Comparison of ENCODE assay signal across 8 cellular contexts in the genomic region with DNA sequence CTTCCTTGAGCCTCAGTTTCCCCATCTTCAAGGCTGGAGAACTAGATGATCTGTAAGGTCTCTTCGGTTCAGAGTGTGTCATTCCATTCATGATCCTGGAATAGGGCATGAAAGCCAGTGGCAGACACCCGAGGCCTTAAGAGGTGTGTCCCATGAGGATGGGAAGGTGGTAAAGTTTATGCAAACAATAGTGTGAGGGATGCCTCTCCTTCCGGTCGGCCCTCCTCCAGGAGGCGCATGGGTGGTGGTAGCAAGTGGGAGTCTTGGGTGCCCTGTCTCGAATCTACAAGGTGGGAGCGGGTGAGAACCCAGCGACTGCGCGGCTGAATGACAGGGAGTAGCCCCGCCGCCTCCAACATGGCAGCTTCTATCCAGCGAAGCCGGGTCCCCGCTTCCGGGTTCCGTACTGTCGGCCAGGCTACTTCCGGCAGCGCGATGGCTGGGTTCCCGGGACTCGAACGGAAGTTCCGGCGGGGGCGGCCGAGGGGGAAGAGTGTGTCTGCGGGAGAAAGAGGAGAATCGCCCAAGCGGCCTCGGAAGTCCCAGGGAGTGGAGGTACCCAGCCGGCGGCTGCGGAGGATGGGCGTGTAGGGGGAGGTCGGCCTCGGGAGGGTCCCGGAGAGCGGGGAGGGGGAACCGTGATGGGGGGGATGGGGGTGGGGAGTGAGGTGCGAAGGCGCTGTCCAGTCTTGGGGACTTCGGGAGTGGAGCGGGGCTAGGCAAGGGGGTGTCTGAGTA. TPM values are rescaled to one million over a fixed set of nuclear protein-coding genes. Genes with fewer than 3 reads are reported as not detected.
DNase-seq lines count a peak whose midpoint lies in the region; ATAC-seq and TF ChIP-seq lines count a peak whose summit lies in the region.

A gene (plus strand): TSS at position 450 of the 738 bp plus-strand sequence. CDS start 1,538 bp downstream, outside the sequence.

- H3K4me1 ChIP-seq in heart right ventricle (peaks cover 4 to 37% (median 27%) of the 10 kb centered on the region in 9 donors), upper lobe of left lung (peaks cover 26 to 33% (median 30%) of the 10 kb centered on the region in 4 donors)

- peaks cover 36% of the 10 kb centered on the region for H3K36me3 Mint-ChIP-seq in T-helper 1 cell treated with Interleukin-12 subunit alpha and Interleukin-12 subunit beta and Interleukin-4 antibody, amounts not matched to agents 30 μg/mL and 1 μg/mL, for 36 hours (ENCODE audit: low read depth)
- peaks cover 22% of the 10 kb centered on the region for H3K36me3 Mint-ChIP-seq in progenitor cell of endocrine pancreas (ENCODE audit: insufficient read depth)

- H3K27me3 ChIP-seq in GM06990 (replicated peaks; ENCODE audit: control insufficient read depth, insufficient read depth, low read length): no peaks in the 10 kb centered on the region
- H3K27me3 ChIP-seq in heart right ventricle: no peaks in the 10 kb centered on the region
- H3K27me3 ChIP-seq in upper lobe of left lung: no peaks in the 10 kb centered on the region

- TF ChIP-seq POLR2A in upper lobe of left lung (IDR thresholded peaks at IDR 0.05): peak in 3 of 4 donors; percentile 28 to 62 (median 40)

- 1% methylated on average over 41 to 45 of the region's 45 CpGs for WGBS in heart right ventricle, 2 donors
- WGBS in upper lobe of left lung, 2 donors: 0 to 2% methylated on average over 19 to 39 of the region's 45 CpGs

- peak within 1 kb of the TSS; percentile 100 for H3K4me3 Mint-ChIP-seq in T-helper 1 cell treated with Interleukin-12 subunit alpha and Interleukin-12 subunit beta and Interleukin-4 antibody, amounts not matched to agents 30 μg/mL and 1 μg/mL, for 36 hours
- H3K4me3 Mint-ChIP-seq in progenitor cell of endocrine pancreas (ENCODE audit: low read depth): peak within 1 kb of the TSS; percentile 100

- TF ChIP-seq EP300 in upper lobe of left lung (IDR thresholded peaks at IDR 0.05): no peak

- H3K4me3 ChIP-seq in GM06990 (replicated peaks; ENCODE audit: low read depth, low read length): peak within 1 kb of the TSS; percentile 99
- H3K4me3 ChIP-seq in heart right ventricle: peak within 1 kb of the TSS; percentile 57 to 88 (median 82)
- peak within 1 kb of the TSS; percentile 58 to 89 (median 78) for H3K4me3 ChIP-seq in upper lobe of left lung

- H3K9me3 Mint-ChIP-seq in T-helper 1 cell treated with Interleukin-12 subunit alpha and Interleukin-12 subunit beta and Interleukin-4 antibody, amounts not matched to agents 30 μg/mL and 1 μg/mL, for 36 hours: no peaks in the 10 kb centered on the region
- no peaks in the 10 kb centered on the region for H3K9me3 Mint-ChIP-seq in progenitor cell of endocrine pancreas (ENCODE audit: low read depth)

- ATAC-seq in HG02571 (IDR thresholded peaks at IDR 0.05; ENCODE audit: unreplicated experiment): peak; percentile 80
- peak; percentile 83 to 96 (median 94) for ATAC-seq in heart right ventricle
- ATAC-seq in upper lobe of left lung (ENCODE audit: low FRiP score in 2 of 2): peak; percentile 91 to 95

- intact Hi-C loops in heart right ventricle (cut with DNase I): no loop called here

- H3K36me3 ChIP-seq in GM06990 (ENCODE audit: control insufficient read depth, insufficient read depth, low read length) (peaks cover 14% of the 10 kb centered on the region), heart right ventricle (peaks cover 0 to 62% (median 34%) of the 10 kb centered on the region in 9 donors), upper lobe of left lung (peaks cover 23 to 56% (median 38%) of the 10 kb centered on the region in 4 donors)

- no peak for TF ChIP-seq CTCF in GM06990 (IDR thresholded peaks at IDR 0.05; ENCODE audit: insufficient read depth, low read length, poor library complexity, severe bottlenecking)
- TF ChIP-seq CTCF in heart right ventricle (IDR thresholded peaks at IDR 0.05): no peak
- no peak for TF ChIP-seq CTCF in progenitor cell of endocrine pancreas (IDR thresholded peaks at IDR 0.05; ENCODE audit: unreplicated experiment)
- TF ChIP-seq CTCF in upper lobe of left lung (IDR thresholded peaks at IDR 0.05): no peak

- no peaks in the 10 kb centered on the region for H3K27me3 Mint-ChIP-seq in T-helper 1 cell treated with Interleukin-12 subunit alpha and Interleukin-12 subunit beta and Interleukin-4 antibody, amounts not matched to agents 30 μg/mL and 1 μg/mL, for 36 hours (ENCODE audit: low read depth)
- H3K27me3 Mint-ChIP-seq in progenitor cell of endocrine pancreas: no peaks in the 10 kb centered on the region

- peaks cover 23% of the 10 kb centered on the region for H3K4me1 Mint-ChIP-seq in T-helper 1 cell treated with Interleukin-12 subunit alpha and Interleukin-12 subunit beta and Interleukin-4 antibody, amounts not matched to agents 30 μg/mL and 1 μg/mL, for 36 hours (ENCODE audit: low read depth)
- peaks cover 11% of the 10 kb centered on the region for H3K4me1 Mint-ChIP-seq in progenitor cell of endocrine pancreas (ENCODE audit: low read depth)

- DNase-seq in GM06990 (ENCODE audit: extremely low read depth, insufficient read length) (peak; percentile 87), NCI-H128 (lab: John Stamatoyannopoulos, UW; ENCODE audit: unreplicated experiment) (peak; percentile 89), amniotic epithelial cell (ENCODE audit: low read depth) (peak; percentile 87), heart right ventricle (peak; percentile 94 to 95), progenitor cell of endocrine pancreas (ENCODE audit: low spot score, unreplicated experiment) (peak; percentile 71), upper lobe of left lung (peak; percentile 96 to 97)

- H3K9me3 ChIP-seq in heart right ventricle (no peaks in the 10 kb centered on the region), upper lobe of left lung (no peaks in the 10 kb centered on the region)

- H3K27ac ChIP-seq in heart right ventricle (peak within 1 kb of the TSS in 9 of 10 donors; percentile 57 to 91 (median 84)), upper lobe of left lung (peak within 1 kb of the TSS; percentile 64 to 88 (median 83))

- peak within 1 kb of the TSS; percentile 98 for H3K27ac Mint-ChIP-seq in T-helper 1 cell treated with Interleukin-12 subunit alpha and Interleukin-12 subunit beta and Interleukin-4 antibody, amounts not matched to agents 30 μg/mL and 1 μg/mL, for 36 hours
- H3K27ac Mint-ChIP-seq in progenitor cell of endocrine pancreas: peak within 1 kb of the TSS; percentile 93

RNA-seq across cellular contexts. Expression of the gene that starts here (rescaled TPM):
- total RNA-seq in heart right ventricle (10 to 100 TPM; 22.0 to 31.9 (median 27.0) TPM), progenitor cell of endocrine pancreas (109 and 115 TPM in 2 replicates), upper lobe of left lung (10 to 100 TPM; 38.5 to 84.1 (median 59.9) TPM)
- polyA plus RNA-seq in heart right ventricle: 10 to 100 TPM; 25.8 to 54.5 TPM

Comparison
In these comparisons a context has a peak if more than half of its experiments do, and no peak if none do; other contexts are left out.
1. Peak in every context shown above with its lines: DNase-seq, ATAC-seq, H3K4me3 ChIP-seq and H3K27ac ChIP-seq.